8 cellular contexts compared by ENCODE assay signal in genomic region chr14:63544641-63545234, GRCh38. TPM values are rescaled to one million over a fixed set of nuclear protein-coding genes. Genes with fewer than 3 reads are reported as not detected.
DNase-seq lines count a peak whose midpoint lies in the region.

No MANE protein-coding gene starts in this region.

- no peaks in the 10 kb centered on the region for H3K27me3 ChIP-seq in neuron (ENCODE audit: insufficient read depth, low read length)

- peak overlapping the region; percentile 24 for H3K27ac ChIP-seq in cingulate gyrus (ENCODE audit: low read depth, low read length)

- intact Hi-C loops in posterior vena cava (cut with DNase I): loop anchor here (5.0 to 10.0 kb wide), 2 partner anchors 147 to 160 kb away; no protein-coding TSS in a partner anchor

- peak overlapping the region; percentile 79 for H3K4me3 ChIP-seq in neuron (ENCODE audit: low read length)

- H3K4me1 ChIP-seq in neuron (ENCODE audit: insufficient read depth, low read length): peaks cover 10% of the 10 kb centered on the region

- no peak overlapping the region for H2AFZ ChIP-seq in neuron (ENCODE audit: low read depth, low read length)

- H3K36me3 ChIP-seq in neuron (ENCODE audit: insufficient read depth, low read length): peaks cover 5% of the 10 kb centered on the region

- DNase-seq in SIG-M5 treated with dmso at 0.1 percent for 504 hours (lab: John Stamatoyannopoulos, UW; ENCODE audit: unreplicated experiment) (peak; percentile 11), SIG-M5 (lab: John Stamatoyannopoulos, UW) (no peak), NCI-H69 (lab: John Stamatoyannopoulos, UW) (peak; percentile 43), GOT3 (lab: John Stamatoyannopoulos, UW) (no peak), posterior vena cava (ENCODE audit: low spot score) (no peak)
- DNase-seq in activated CD4-positive, alpha-beta T cell treated with anti-CD3 and anti-CD28 coated beads, Interleukin-2, amount 50 U/mL, for 48 hours: no peak

- H3K9me3 ChIP-seq in neuron (ENCODE audit: low read length): no peaks in the 10 kb centered on the region

RNA-seq across cellular contexts. Expression of gene PPP2R5E, which starts 1.6 kb away (rescaled TPM):
- total RNA-seq in posterior vena cava: 10 to 100 TPM; 34.4 to 44.5 TPM

Comparison
In these comparisons a context has a peak if more than half of its experiments do, and no peak if none do; other contexts are left out.
1. DNase-seq: peak in SIG-M5 treated with dmso at 0.1 percent for 504 hours (single experiment) and NCI-H69 (single experiment); none in SIG-M5 (single experiment), GOT3 (single experiment), activated CD4-positive, alpha-beta T cell treated with anti-CD3 and anti-CD28 coated beads, Interleukin-2, amount 50 U/mL, for 48 hours (0 of 2) and posterior vena cava (single experiment).